In genomic region chr2:172465417-172466334, GRCh38 we compare ENCODE assay signal across 8 cellular contexts. TPM values are rescaled to one million over a fixed set of nuclear protein-coding genes. Genes with fewer than 3 reads are reported as not detected.
DNase-seq lines count a peak whose midpoint lies in the region; ATAC-seq and TF ChIP-seq lines count a peak whose summit lies in the region.

No MANE protein-coding gene starts in this region.

- no peak overlapping the region for H3K9ac ChIP-seq in liver (ENCODE audit: low read depth in 1 of 2, low read length in 2 of 2)

- no peaks in the 10 kb centered on the region for H3K9me3 Mint-ChIP-seq in CD8-positive, alpha-beta memory T cell
- no peaks in the 10 kb centered on the region for H3K9me3 Mint-ChIP-seq in HFFc6

- no peak for ATAC-seq in GM19351 (IDR thresholded peaks at IDR 0.05; ENCODE audit: unreplicated experiment)

- H3K4me1 ChIP-seq in CD8-positive, alpha-beta memory T cell (ENCODE audit: insufficient read depth, low read length) = peaks cover 52% of the 10 kb centered on the region
- peaks cover 2 to 11% (median 11%) of the 10 kb centered on the region in 4 donors for H3K4me1 ChIP-seq in liver (ENCODE audit: control insufficient read depth in 4 of 4, insufficient read depth in 4 of 4, low read length in 3 of 4)

- CTCF ChIA-PET in CD8-positive, alpha-beta memory T cell (lab: Charles Lee) = interaction anchor here (0.7 to 15.0 kb wide), 16 partner anchors 10 to 767 kb away, joined by 3 to 582 read pairs (median 4); partner anchors contain the start of gene ITGA6

- POLR2A ChIA-PET in CD8-positive, alpha-beta memory T cell (lab: Charles Lee) = no interaction called here

- peaks cover 55 to 58% (median 55%) of the 10 kb centered on the region in 3 donors for H3K4me1 Mint-ChIP-seq in CD8-positive, alpha-beta memory T cell
- H3K4me1 Mint-ChIP-seq in HFFc6 (ENCODE audit: low read depth) = peaks cover 74% of the 10 kb centered on the region

- H3K27me3 Mint-ChIP-seq in CD8-positive, alpha-beta memory T cell = no peaks in the 10 kb centered on the region
- peaks cover 2% of the 10 kb centered on the region; the same call in 1 of the 2 replicates for H3K27me3 Mint-ChIP-seq in HFFc6 (ENCODE audit: insufficient read depth)

- H3K27me3 ChIP-seq in CD8-positive, alpha-beta memory T cell (ENCODE audit: insufficient read depth, low read length, poor library complexity, severe bottlenecking) = no peaks in the 10 kb centered on the region
- no peaks in the 10 kb centered on the region for H3K27me3 ChIP-seq in liver (ENCODE audit: control insufficient read depth in 4 of 4, insufficient read depth in 4 of 4, low read length in 3 of 4)

- peak overlapping the region; percentile 4 to 87 (median 58) for H3K4me3 Mint-ChIP-seq in CD8-positive, alpha-beta memory T cell
- peak overlapping the region; percentile 80 for H3K4me3 Mint-ChIP-seq in HFFc6

- H3K4me3 ChIP-seq in CD8-positive, alpha-beta memory T cell (ENCODE audit: low read length) = peak overlapping the region; percentile 55
- H3K4me3 ChIP-seq in choroid plexus epithelial cell (ENCODE audit: low read depth, low read length) = peak overlapping the region; percentile 51
- H3K4me3 ChIP-seq in liver (ENCODE audit: low read depth in 1 of 3, low read length in 3 of 3) = peak overlapping the region in 2 of 3 donors; percentile 15

- no peak overlapping the region for H3K27ac ChIP-seq in CD8-positive, alpha-beta memory T cell (ENCODE audit: low read depth, low read length)
- peak overlapping the region in 1 of 2 donors; percentile 53 for H3K27ac ChIP-seq in liver (ENCODE audit: low read depth in 1 of 2, low read length in 2 of 2)

- peaks cover 14% of the 10 kb centered on the region for H3K36me3 ChIP-seq in CD8-positive, alpha-beta memory T cell (ENCODE audit: insufficient read depth, low read length)
- H3K36me3 ChIP-seq in liver (ENCODE audit: control insufficient read depth in 4 of 4, insufficient read depth in 3 of 4, low read depth in 1 of 4, low read length in 3 of 4) = no peaks in the 10 kb centered on the region

- H3K36me3 Mint-ChIP-seq in CD8-positive, alpha-beta memory T cell = peaks cover 8 to 40% (median 25%) of the 10 kb centered on the region in 3 donors
- H3K36me3 Mint-ChIP-seq in HFFc6 (ENCODE audit: low read depth) = no peaks in the 10 kb centered on the region

- WGBS in liver = 29% methylated on average over 24 of the region's 24 CpGs

- no peaks in the 10 kb centered on the region for H3K9me3 ChIP-seq in CD8-positive, alpha-beta memory T cell (ENCODE audit: low read length)
- H3K9me3 ChIP-seq in liver (ENCODE audit: control insufficient read depth in 4 of 4, low read length in 3 of 4) = no peaks in the 10 kb centered on the region

- TF ChIP-seq CTCF in HFFc6 (IDR thresholded peaks at IDR 0.05) (peak; percentile 96), choroid plexus epithelial cell (conservative IDR thresholded peaks at IDR 0.05; ENCODE audit: low read depth, low read length) (peak; percentile 88), liver (IDR thresholded peaks at IDR 0.05; ENCODE audit: low read depth, low read length, missing input control) (peak; percentile 97)

- DNase-seq in CD8-positive, alpha-beta memory T cell = peak; percentile 51 to 78 (median 66)
- DNase-seq in HFFc6 = peak; percentile 88
- peak; percentile 48 to 71 for DNase-seq in NCI-H524 (lab: John Stamatoyannopoulos, UW)
- peak; percentile 57 to 59 for DNase-seq in activated CD4-positive, alpha-beta T cell treated with anti-CD3 and anti-CD28 coated beads for 24 hours (ENCODE audit: low read depth in 2 of 2)
- peak; percentile 92 for DNase-seq in choroid plexus epithelial cell (ENCODE audit: low read depth)
- peak; percentile 58 to 63 for DNase-seq in stimulated activated CD4-positive, alpha-beta T cell treated with anti-CD3 and anti-CD28 coated beads, Interleukin-4, amount 100 ng/mL, for 48 hours (ENCODE audit: low read depth in 2 of 2)

- peak; percentile 99 to 100 for TF ChIP-seq RAD21 in liver (IDR thresholded peaks at IDR 0.05)

- H3K27ac Mint-ChIP-seq in CD8-positive, alpha-beta memory T cell = peak overlapping the region; percentile 7 to 91 (median 68)
- peak overlapping the region; percentile 81 for H3K27ac Mint-ChIP-seq in HFFc6

TF ChIP-seq in liver, 16 proteins besides CTCF, POLR2A, EP300 and RAD21:
- TF ChIP-seq NR2F2 (IDR thresholded peaks at IDR 0.05) (no peak), MAX (IDR thresholded peaks at IDR 0.05) (peak; percentile 88), FOXA1 (IDR thresholded peaks at IDR 0.05) (peak; percentile 40), ZBTB33 (IDR thresholded peaks at IDR 0.05) (peak; percentile 55), RXRA (IDR thresholded peaks at IDR 0.05) (peak; percentile 49 to 75), FOXA2 (IDR thresholded peaks at IDR 0.05) (peak; percentile 62), SP1 (IDR thresholded peaks at IDR 0.05) (peak; percentile 35), GABPA (IDR thresholded peaks at IDR 0.05 in 1 of 2, conservative IDR thresholded peaks at IDR 0.05 in 1 of 2) (no peak), JUND (IDR thresholded peaks at IDR 0.05) (peak; percentile 43 to 79), EGR1 (IDR thresholded peaks at IDR 0.05; ENCODE audit: low read depth in 2 of 2) (peak in 1 of 2 donors; percentile 45), HNF4G (IDR thresholded peaks at IDR 0.05) (no peak), YY1 (IDR thresholded peaks at IDR 0.05) (peak; percentile 76), TAF1 (conservative IDR thresholded peaks at IDR 0.05) (no peak), HNF4A (conservative IDR thresholded peaks at IDR 0.05) (peak; percentile 54 to 65)
- TF ChIP-seq, protein P1, sequence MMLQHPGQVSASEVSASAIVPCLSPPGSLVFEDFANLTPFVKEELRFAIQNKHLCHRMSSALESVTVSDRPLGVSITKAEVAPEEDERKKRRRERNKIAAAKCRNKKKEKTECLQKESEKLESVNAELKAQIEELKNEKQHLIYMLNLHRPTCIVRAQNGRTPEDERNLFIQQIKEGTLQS (IDR thresholded peaks at IDR 0.05) = peak; percentile 77
- TF ChIP-seq, protein P2, sequence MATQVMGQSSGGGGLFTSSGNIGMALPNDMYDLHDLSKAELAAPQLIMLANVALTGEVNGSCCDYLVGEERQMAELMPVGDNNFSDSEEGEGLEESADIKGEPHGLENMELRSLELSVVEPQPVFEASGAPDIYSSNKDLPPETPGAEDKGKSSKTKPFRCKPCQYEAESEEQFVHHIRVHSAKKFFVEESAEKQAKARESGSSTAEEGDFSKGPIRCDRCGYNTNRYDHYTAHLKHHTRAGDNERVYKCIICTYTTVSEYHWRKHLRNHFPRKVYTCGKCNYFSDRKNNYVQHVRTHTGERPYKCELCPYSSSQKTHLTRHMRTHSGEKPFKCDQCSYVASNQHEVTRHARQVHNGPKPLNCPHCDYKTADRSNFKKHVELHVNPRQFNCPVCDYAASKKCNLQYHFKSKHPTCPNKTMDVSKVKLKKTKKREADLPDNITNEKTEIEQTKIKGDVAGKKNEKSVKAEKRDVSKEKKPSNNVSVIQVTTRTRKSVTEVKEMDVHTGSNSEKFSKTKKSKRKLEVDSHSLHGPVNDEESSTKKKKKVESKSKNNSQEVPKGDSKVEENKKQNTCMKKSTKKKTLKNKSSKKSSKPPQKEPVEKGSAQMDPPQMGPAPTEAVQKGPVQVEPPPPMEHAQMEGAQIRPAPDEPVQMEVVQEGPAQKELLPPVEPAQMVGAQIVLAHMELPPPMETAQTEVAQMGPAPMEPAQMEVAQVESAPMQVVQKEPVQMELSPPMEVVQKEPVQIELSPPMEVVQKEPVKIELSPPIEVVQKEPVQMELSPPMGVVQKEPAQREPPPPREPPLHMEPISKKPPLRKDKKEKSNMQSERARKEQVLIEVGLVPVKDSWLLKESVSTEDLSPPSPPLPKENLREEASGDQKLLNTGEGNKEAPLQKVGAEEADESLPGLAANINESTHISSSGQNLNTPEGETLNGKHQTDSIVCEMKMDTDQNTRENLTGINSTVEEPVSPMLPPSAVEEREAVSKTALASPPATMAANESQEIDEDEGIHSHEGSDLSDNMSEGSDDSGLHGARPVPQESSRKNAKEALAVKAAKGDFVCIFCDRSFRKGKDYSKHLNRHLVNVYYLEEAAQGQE (IDR thresholded peaks at IDR 0.05) = peak; percentile 26
TF ChIP-seq in liver: peak in this region for 12.

RNA-seq across cellular contexts. Expression of gene ITGA6, which starts 38.3 kb away (rescaled TPM):
- 1 to 10 TPM; 8.0 to 9.0 TPM for total RNA-seq in CD8-positive, alpha-beta memory T cell
- 39.4 TPM for polyA plus RNA-seq in CD8-positive, alpha-beta memory T cell
- total RNA-seq in HFFc6 (2021; fragmentation: NEBNext Ultra II Directional; extraction: Animal tissue kit (Norgen Biotek cat#: 25700)) = 100 to 1,000 TPM; 143 to 270 (median 148) TPM
- 10 to 100 TPM; 15.6 to 21.6 TPM for total RNA-seq in liver
- 1 to 10 TPM; 5.8 to 7.3 TPM for polyA plus RNA-seq in liver

Comparison
In these comparisons a context has a peak if more than half of its experiments do, and no peak if none do; other contexts are left out.
1. RNA of gene ITGA6, which starts 38.3 kb away (total RNA-seq): 143 to 270 TPM in HFFc6; 15.6 to 21.6 TPM in liver and 8.0 to 9.0 TPM in CD8-positive, alpha-beta memory T cell; every median in the first group is over 4 times any median in the second.
2. Peak in every context shown above with its lines, with median percentiles within 50 percentile points of each other: DNase-seq, H3K4me3 ChIP-seq and CTCF ChIP-seq.